6 cellular contexts compared by ENCODE assay signal in genomic region chr17:4944163-4944553, GRCh38. TPM values are rescaled to one million over a fixed set of nuclear protein-coding genes. Genes with fewer than 3 reads are reported as not detected.
DNase-seq lines count a peak whose midpoint lies in the region; ATAC-seq and TF ChIP-seq lines count a peak whose summit lies in the region.

No MANE protein-coding gene starts in this region.

- H3K4me1 ChIP-seq in right cardiac atrium (ENCODE audit: control insufficient read depth, insufficient read depth, low read length) (peaks cover 7% of the 10 kb centered on the region), right atrium auricular region (peaks cover 3 to 65% of the 10 kb centered on the region in 2 donors), upper lobe of right lung (peaks cover 60% of the 10 kb centered on the region)

- H3K27me3 ChIP-seq in right cardiac atrium (ENCODE audit: control insufficient read depth, insufficient read depth) (no peaks in the 10 kb centered on the region), right atrium auricular region (no peaks in the 10 kb centered on the region), upper lobe of right lung (no peaks in the 10 kb centered on the region)

- H3K27ac ChIP-seq in right cardiac atrium (ENCODE audit: low read length) (no peak overlapping the region), right atrium auricular region (no peak overlapping the region), upper lobe of right lung (peak overlapping the region; percentile 97)

- DNase-seq in right cardiac atrium (peak in 2 of 3 donors; percentile 36 to 67), right atrium auricular region (ENCODE audit: low spot score) (no peak), upper lobe of right lung (no peak), pons (ENCODE audit: low spot score) (no peak), foreskin melanocyte (no peak)
- DNase-seq in effector CD8-positive, alpha-beta T cell (lab: John Stamatoyannopoulos, UW), result peak; percentile 24

- H3K9me3 ChIP-seq in right cardiac atrium (ENCODE audit: control insufficient read depth, low read length) (no peaks in the 10 kb centered on the region), right atrium auricular region (no peaks in the 10 kb centered on the region), upper lobe of right lung (no peaks in the 10 kb centered on the region)

- peaks cover 40% of the 10 kb centered on the region for H3K36me3 ChIP-seq in right atrium auricular region
- peaks cover 49% of the 10 kb centered on the region for H3K36me3 ChIP-seq in upper lobe of right lung

- intact Hi-C loops in right cardiac atrium (cut with DNase I) (loop anchor here in 1 of 4 donors (5.0 kb wide), 1 partner anchor 37 kb away; no protein-coding TSS in a partner anchor), upper lobe of right lung (cut with DNase I) (no loop called here)

- no peak for TF ChIP-seq CTCF in right atrium auricular region (IDR thresholded peaks at IDR 0.05)
- TF ChIP-seq CTCF in upper lobe of right lung (IDR thresholded peaks at IDR 0.05), result no peak

- ATAC-seq in right cardiac atrium (no peak), upper lobe of right lung (no peak)

- WGBS in right cardiac atrium, result 41% methylated on average over 3 of the region's 3 CpGs

- H3K4me3 ChIP-seq in right cardiac atrium (ENCODE audit: low read length), result no peak overlapping the region
- no peak overlapping the region for H3K4me3 ChIP-seq in right atrium auricular region
- H3K4me3 ChIP-seq in upper lobe of right lung, result peak overlapping the region; percentile 25

RNA-seq across cellular contexts. Expression of gene RNF167, which starts 4.1 kb away (rescaled TPM):
- total RNA-seq in right cardiac atrium (100 to 1,000 TPM in 1 of 4 donors, 10 to 100 TPM in 3; 76.6 to 108 (median 87.5) TPM), right atrium auricular region (10 to 100 TPM; 66.9 to 68.6 TPM), upper lobe of right lung (92.9 TPM)
- polyA plus RNA-seq in right cardiac atrium, result 124 TPM

RNA-seq across cellular contexts. Expression of gene PFN1, which starts 4.2 kb away (rescaled TPM):
- total RNA-seq in right cardiac atrium, result 100 to 1,000 TPM; 148 to 229 (median 201) TPM
- 180 TPM for polyA plus RNA-seq in right cardiac atrium
- 100 to 1,000 TPM; 218 to 425 TPM for total RNA-seq in right atrium auricular region
- 457 TPM for total RNA-seq in upper lobe of right lung

RNA-seq across cellular contexts. Expression of gene SLC25A11, which starts 4.3 kb away (rescaled TPM):
- total RNA-seq in right cardiac atrium (100 to 1,000 TPM; 162 to 230 (median 202) TPM), right atrium auricular region (100 to 1,000 TPM in 1 of 2 donors, 10 to 100 TPM in 1; 99.5 to 188 TPM), upper lobe of right lung (55.0 TPM)
- polyA plus RNA-seq in right cardiac atrium, result 200 TPM

RNA-seq across cellular contexts. Expression of gene ENO3, which starts 6.8 kb away (rescaled TPM):
- total RNA-seq in right cardiac atrium, result 100 to 1,000 TPM; 198 to 695 (median 246) TPM
- polyA plus RNA-seq in right cardiac atrium, result 455 TPM
- total RNA-seq in right atrium auricular region, result 100 to 1,000 TPM; 235 to 563 TPM
- 8.6 TPM for total RNA-seq in upper lobe of right lung

RNA-seq across cellular contexts. Expression of gene GP1BA, which starts 12.1 kb away (rescaled TPM):
- total RNA-seq in right cardiac atrium (under 1 TPM in 1 of 4 donors, not detected in 3; 0.23 TPM), right atrium auricular region (not detected), upper lobe of right lung (0.55 TPM)
- 0.16 TPM for polyA plus RNA-seq in right cardiac atrium

Comparison
In these comparisons a context has a peak if more than half of its experiments do, and no peak if none do; other contexts are left out.
1. DNase-seq: peak in right cardiac atrium (2 of 3) and effector CD8-positive, alpha-beta T cell (single experiment); none in right atrium auricular region (single experiment), upper lobe of right lung (single experiment), pons (single experiment) and foreskin melanocyte (single experiment).